10 cellular contexts compared by ENCODE assay signal in genomic region chr6:136719280-136720044, GRCh38.
DNase-seq lines count a peak whose midpoint lies in the region; ATAC-seq and TF ChIP-seq lines count a peak whose summit lies in the region.
"Had no signal": no experiment of that assay in that cellular context is flagged by ENCODE, and none has a peak within 500 bp of the region (broad histone marks: within the 10 kb centered on the region; RNA-seq: fewer than 3 reads in every experiment).

No MANE protein-coding gene starts in this region.

- TF ChIP-seq CTCF in neutrophil (IDR thresholded peaks at IDR 0.05): no peak
- TF ChIP-seq CTCF in WTC11 (IDR thresholded peaks at IDR 0.05): no peak

- H3K36me3 ChIP-seq in neutrophil: peaks cover 12% of the 10 kb centered on the region

- CTCF ChIA-PET in WTC11 (lab: Charles Lee): interaction anchor here (2.2 kb wide), 2 partner anchors 73 to 75 kb away, joined by 6 to 12 read pairs; partner anchors contain the start of gene MAP3K5

- ATAC-seq in GM19023 (IDR thresholded peaks at IDR 0.05; ENCODE audit: unreplicated experiment): peak; percentile 39
- peak; percentile 49 for ATAC-seq in HG02642 (IDR thresholded peaks at IDR 0.05; ENCODE audit: poor library complexity, unreplicated experiment)
- no peak for ATAC-seq in WTC11

- peaks cover 15% of the 10 kb centered on the region for H3K4me1 Mint-ChIP-seq in WTC11

- no peaks in the 10 kb centered on the region for H3K36me3 Mint-ChIP-seq in WTC11

- peak overlapping the region; percentile 58 for H3K27ac ChIP-seq in neutrophil
- H3K27ac ChIP-seq: SJSA1 had no signal

- no peaks in the 10 kb centered on the region; the same call in 1 of the 2 replicates for H3K27me3 Mint-ChIP-seq in WTC11 (ENCODE audit: low read depth)

- no peaks in the 10 kb centered on the region for H3K9me3 ChIP-seq in neutrophil

- no peak overlapping the region for H3K27ac Mint-ChIP-seq in WTC11
- H3K27ac Mint-ChIP-seq: nephron had no signal

- H3K4me1 ChIP-seq in neutrophil (ENCODE audit: control insufficient read depth in 1 of 2, insufficient read depth in 1 of 2, low read depth in 1 of 2, low read length in 1 of 2): peaks cover 10 to 21% of the 10 kb centered on the region in 2 experiments
- H3K4me1 ChIP-seq: SJSA1 had no signal

- H3K4me3 ChIP-seq in neutrophil (ENCODE audit: low read depth in 1 of 2, low read length in 1 of 2): no peak overlapping the region
- H3K4me3 ChIP-seq: SJSA1 had no signal

- POLR2A ChIA-PET in WTC11 (lab: Charles Lee): interaction anchor here (1.2 kb wide), 1 partner anchor 118 kb away, joined by 3 read pairs; no protein-coding TSS in a partner anchor

- DNase-seq in RPMI8226 (peak; percentile 58), ureter (ENCODE audit: low spot score) (no peak), NCI-H1930 (lab: John Stamatoyannopoulos, UW) (no peak), WTC11 (ENCODE audit: low spot score) (no peak)
- DNase-seq: stimulated activated naive CD4-positive, alpha-beta T cell had no signal

- H3K4me3 Mint-ChIP-seq in WTC11: no peak overlapping the region
- H3K4me3 Mint-ChIP-seq: nephron had no signal

- no peaks in the 10 kb centered on the region for H3K27me3 ChIP-seq in neutrophil
- H3K27me3 ChIP-seq: SJSA1 had no signal

- peaks cover 5% of the 10 kb centered on the region; the same call in 1 of the 2 replicates for H3K9me3 Mint-ChIP-seq in WTC11

TF ChIP-seq in WTC11, 78 proteins besides CTCF, POLR2A, EP300 and RAD21:
- TF ChIP-seq ZNF416 (CRISPR knock-in tag; IDR thresholded peaks at IDR 0.05): no peak
- TF ChIP-seq ETV6 (CRISPR knock-in tag; IDR thresholded peaks at IDR 0.05): no peak
- TF ChIP-seq CREM (CRISPR knock-in tag; IDR thresholded peaks at IDR 0.05): no peak
